ENCODE assay signal across 12 cellular contexts in the genomic region with DNA sequence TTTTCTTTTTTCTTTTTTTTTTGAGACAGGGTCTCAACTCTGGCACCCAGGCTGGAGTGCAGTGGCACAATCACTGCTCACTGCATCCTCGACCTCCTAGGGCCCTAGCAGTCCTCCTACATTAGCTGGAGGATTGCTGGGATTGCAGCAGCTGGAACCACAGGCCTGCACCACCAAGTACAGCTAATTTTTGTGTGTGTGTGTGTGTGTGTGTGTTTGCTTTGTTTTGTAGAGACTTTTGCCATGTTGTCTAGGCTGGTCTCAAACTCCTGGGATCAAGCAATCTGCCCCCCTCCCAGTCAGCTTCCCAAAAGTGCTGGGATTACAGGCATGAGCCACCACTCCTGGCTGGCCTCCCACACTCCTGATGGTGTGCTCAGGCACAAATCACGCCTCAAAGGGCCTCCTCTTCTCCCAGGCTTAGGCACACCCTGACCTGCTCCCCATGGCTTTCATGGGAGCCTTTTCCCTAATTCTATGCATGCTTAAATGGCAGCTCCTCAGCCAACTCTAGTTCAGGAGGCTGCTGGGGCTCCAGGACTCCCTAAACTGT. TPM values are rescaled to one million over a fixed set of nuclear protein-coding genes. Genes with fewer than 3 reads are reported as not detected.
A peak's percentile ranks its signal among the peaks of the same experiment; 100 is the strongest.
DNase-seq lines count a peak whose midpoint lies in the region; ATAC-seq and TF ChIP-seq lines count a peak whose summit lies in the region.
"Had no signal": no experiment of that assay in that cellular context is flagged by ENCODE, and none has a peak within 500 bp of the region (broad histone marks: within the 10 kb centered on the region; RNA-seq: fewer than 3 reads in every experiment).

No MANE protein-coding gene starts in this region.

- TF ChIP-seq EP300 in gastroesophageal sphincter (IDR thresholded peaks at IDR 0.05), result no peak
- no peak for TF ChIP-seq EP300 in sigmoid colon (IDR thresholded peaks at IDR 0.05)

- peaks cover 30% of the 10 kb centered on the region for H3K4me1 ChIP-seq in CD8-positive, alpha-beta T cell (ENCODE audit: insufficient read depth, low read length)
- H3K4me1 ChIP-seq in gastroesophageal sphincter (peaks cover 0 to 55% (median 25%) of the 10 kb centered on the region in 3 donors), sigmoid colon (peaks cover 0 to 26% (median 19%) of the 10 kb centered on the region in 4 donors)

- no peak for TF ChIP-seq POLR2A in gastroesophageal sphincter (IDR thresholded peaks at IDR 0.05)
- TF ChIP-seq POLR2A in sigmoid colon (IDR thresholded peaks at IDR 0.05), result no peak

- H3K9me3 ChIP-seq in CD8-positive, alpha-beta T cell (ENCODE audit: low read length), result no peaks in the 10 kb centered on the region
- H3K9me3 ChIP-seq in gastroesophageal sphincter (no peaks in the 10 kb centered on the region), sigmoid colon (no peaks in the 10 kb centered on the region)

- TF ChIP-seq CTCF in CD8-positive, alpha-beta T cell (IDR thresholded peaks at IDR 0.05), result no peak
- no peak for TF ChIP-seq CTCF in VCaP (conservative IDR thresholded peaks at IDR 0.05)
- no peak for TF ChIP-seq CTCF in gastroesophageal sphincter (IDR thresholded peaks at IDR 0.05)
- TF ChIP-seq CTCF in sigmoid colon (IDR thresholded peaks at IDR 0.05), result no peak

- H3K9me3 Mint-ChIP-seq in CD8-positive, alpha-beta T cell, result no peaks in the 10 kb centered on the region

- intact Hi-C loops in CD8-positive, alpha-beta T cell (cut with DNase I, micrococcal nuclease), result loop anchor here in 1 of 2 experiments (5.0 kb wide), 1 partner anchor 994 kb away; no protein-coding TSS in a partner anchor
- intact Hi-C loops in sigmoid colon (cut with DNase I), result loop anchor here (5.0 kb wide), 2 partner anchors 39 to 131 kb away; a partner anchor contains a TSS

- H3K36me3 Mint-ChIP-seq in CD8-positive, alpha-beta T cell, result peaks cover 2% of the 10 kb centered on the region

- no peak overlapping the region for H3K27ac ChIP-seq in CD8-positive, alpha-beta T cell (ENCODE audit: low read depth, low read length)
- H3K27ac ChIP-seq in VCaP, result peak overlapping the region; percentile 96
- peak overlapping the region in 3 of 4 donors; percentile 57 to 94 (median 94) for H3K27ac ChIP-seq in gastroesophageal sphincter
- peak overlapping the region; percentile 35 to 93 (median 86) for H3K27ac ChIP-seq in sigmoid colon

- CTCF ChIA-PET in CD8-positive, alpha-beta T cell (lab: Charles Lee), result interaction anchor here (1.3 to 1.7 kb wide), 3 partner anchors 11 to 112 kb away, joined by 3 to 6 read pairs (median 3); no protein-coding TSS in a partner anchor

- peak overlapping the region; percentile 53 for H3K4me3 Mint-ChIP-seq in CD8-positive, alpha-beta T cell

- POLR2A ChIA-PET in CD8-positive, alpha-beta T cell (lab: Charles Lee), result interaction anchor here (0.8 to 3.8 kb wide), 5 partner anchors 16 to 103 kb away, joined by 3 to 32 read pairs (median 8); a partner anchor contains a TSS

- H3K27ac Mint-ChIP-seq in CD8-positive, alpha-beta T cell, result no peak overlapping the region

- peaks cover 46% of the 10 kb centered on the region for H3K4me1 Mint-ChIP-seq in CD8-positive, alpha-beta T cell (ENCODE audit: low read depth)

- 60 to 65% methylated on average over 1 to 2 of the region's 2 CpGs for WGBS in gastroesophageal sphincter (ENCODE audit: low coverage in 1 of 2), 2 donors
- 77 to 84% methylated on average over 2 of the region's 2 CpGs for WGBS in sigmoid colon, 2 donors

- H3K27me3 ChIP-seq in CD8-positive, alpha-beta T cell (ENCODE audit: insufficient read depth, low read length), result no peaks in the 10 kb centered on the region
- H3K27me3 ChIP-seq in gastroesophageal sphincter, result no peaks in the 10 kb centered on the region
- no peaks in the 10 kb centered on the region for H3K27me3 ChIP-seq in sigmoid colon

- DNase-seq in CD8-positive, alpha-beta T cell, result no peak
- DNase-seq in sigmoid colon, result no peak
- DNase-seq in NCI-H748 (lab: John Stamatoyannopoulos, UW; ENCODE audit: unreplicated experiment), result no peak
- DNase-seq in effector CD4-positive, alpha-beta T cell, result no peak
- no peak for DNase-seq in foreskin melanocyte
- DNase-seq: activated naive CD4-positive, alpha-beta T cell; NCI-H2029; stimulated activated naive CD4-positive, alpha-beta T cell treated with Interleukin-2 at 50 U/mL for 16 hours; SW 1271 had no signal

- no peak overlapping the region for H3K4me3 ChIP-seq in CD8-positive, alpha-beta T cell (ENCODE audit: low read depth, low read length)
- H3K4me3 ChIP-seq in gastroesophageal sphincter, result peak overlapping the region in 1 of 2 donors; percentile 90
- no peak overlapping the region for H3K4me3 ChIP-seq in sigmoid colon

- ATAC-seq in CD8-positive, alpha-beta T cell, result no peak
- no peak for ATAC-seq in gastroesophageal sphincter
- ATAC-seq in GM21737 (IDR thresholded peaks at IDR 0.05; ENCODE audit: unreplicated experiment), result no peak

- no peaks in the 10 kb centered on the region for H3K36me3 ChIP-seq in CD8-positive, alpha-beta T cell (ENCODE audit: insufficient read depth, low read length)
- H3K36me3 ChIP-seq in gastroesophageal sphincter (peaks cover 0 to 7% of the 10 kb centered on the region in 2 donors), sigmoid colon (no peaks in the 10 kb centered on the region)

- no peaks in the 10 kb centered on the region for H3K27me3 Mint-ChIP-seq in CD8-positive, alpha-beta T cell (ENCODE audit: low read depth)

RNA-seq across cellular contexts. Expression of a gene that starts 9.4 kb away (rescaled TPM):
- total RNA-seq in CD8-positive, alpha-beta T cell, result 10 to 100 TPM; 29.9 to 36.0 TPM
- total RNA-seq in gastroesophageal sphincter (1 to 10 TPM in 3 of 4 donors, under 1 TPM in 1; 0.74 to 7.6 (median 4.9) TPM), sigmoid colon (10 to 100 TPM in 1 of 4 donors, 1 to 10 TPM in 3; 3.5 to 13.8 (median 5.6) TPM)
- polyA plus RNA-seq in sigmoid colon, result 1 to 10 TPM in 2 of 3 donors, under 1 TPM in 1; 0.60 to 7.5 (median 1.2) TPM

RNA-seq across cellular contexts. Expression of a gene that starts 9.4 kb away (rescaled TPM):
- total RNA-seq in CD8-positive, alpha-beta T cell, result under 1 TPM; 0.22 to 0.42 TPM
- 1 to 10 TPM in 1 of 4 donors, not detected in 3; 3.6 TPM for total RNA-seq in gastroesophageal sphincter
- 1 to 10 TPM in 3 of 4 donors, not detected in 1; 1.5 to 2.2 (median 2.1) TPM for total RNA-seq in sigmoid colon
- 1 to 10 TPM in 1 of 3 donors, not detected in 2; 1.1 TPM for polyA plus RNA-seq in sigmoid colon

RNA-seq across cellular contexts. Expression of a gene that starts 16.9 kb away (rescaled TPM):
- total RNA-seq in CD8-positive, alpha-beta T cell, result 10 to 100 TPM; 30.5 to 30.7 TPM
- total RNA-seq in gastroesophageal sphincter, result 1 to 10 TPM; 4.0 to 9.0 (median 7.4) TPM
- total RNA-seq in sigmoid colon, result 1 to 10 TPM; 4.1 to 9.7 (median 6.6) TPM
- polyA plus RNA-seq in sigmoid colon, result 100 to 1,000 TPM; 120 to 158 (median 141) TPM

RNA-seq across cellular contexts. Expression of a gene that starts 41.3 kb away (rescaled TPM):
- total RNA-seq in CD8-positive, alpha-beta T cell, result 100 to 1,000 TPM; 189 to 201 TPM
- total RNA-seq in gastroesophageal sphincter (10 to 100 TPM; 56.5 to 74.2 (median 70.0) TPM), sigmoid colon (10 to 100 TPM; 52.8 to 76.7 (median 62.1) TPM)
- polyA plus RNA-seq in sigmoid colon, result 10 to 100 TPM; 46.2 to 52.0 (median 50.7) TPM
